Comparison of ENCODE assay signal across 8 cellular contexts in genomic region chr12:132908145-132909029, GRCh38. TPM values are rescaled to one million over a fixed set of nuclear protein-coding genes. Genes with fewer than 3 reads are reported as not detected.
DNase-seq lines count a peak whose midpoint lies in the region; ATAC-seq, FAIRE-seq and TF ChIP-seq lines count a peak whose summit lies in the region.

No MANE protein-coding gene starts in this region.

- H3K4me3 ChIP-seq in HUES48 (ENCODE audit: low read depth, low read length) (peak overlapping the region; percentile 71), adipocyte (ENCODE audit: low read length) (peak overlapping the region; percentile 87), cardiac muscle cell (peak overlapping the region; percentile 69), pancreas (peak overlapping the region; percentile 46 to 62 (median 56)), thymus (ENCODE audit: low read length) (peak overlapping the region; percentile 58)

- DNase-seq in CMK (ENCODE audit: low read depth) (peak; percentile 48), GM20000 (ENCODE audit: low spot score) (peak; percentile 94), SW480 (ENCODE audit: low spot score) (peak; percentile 93), adipocyte (ENCODE audit: low read depth) (peak; percentile 100), cardiac muscle cell (ENCODE audit: low read depth in 1 of 2, low spot score in 1 of 2) (peak; percentile 99), pancreas (peak; percentile 94 to 98 (median 96))

- peak; percentile 86 for FAIRE-seq in pancreas (lab: Jason Lieb, UNC)

- H3K36me3 ChIP-seq in HUES48 (ENCODE audit: control insufficient read depth, insufficient read depth, low read length) (no peaks in the 10 kb centered on the region), adipocyte (ENCODE audit: control insufficient read depth, insufficient read depth, low read length, severe bottlenecking) (no peaks in the 10 kb centered on the region), cardiac muscle cell (no peaks in the 10 kb centered on the region), pancreas (no peaks in the 10 kb centered on the region), thymus (ENCODE audit: control insufficient read depth, insufficient read depth) (no peaks in the 10 kb centered on the region)

- WGBS in pancreas, 2 donors, result 0 to 1% methylated on average over 83 to 85 of the region's 85 CpGs
- 1% methylated on average over 85 of the region's 85 CpGs for WGBS in thymus

- H3K27ac ChIP-seq in HUES48 (ENCODE audit: low read depth, low read length), result no peak overlapping the region
- peak overlapping the region; percentile 72 for H3K27ac ChIP-seq in cardiac muscle cell
- H3K27ac ChIP-seq in pancreas, result peak overlapping the region; percentile 26 to 66 (median 59)
- H3K27ac ChIP-seq in thymus (ENCODE audit: low read depth), result peak overlapping the region; percentile 95

- intact Hi-C loops in pancreas (cut with DNase I), result no loop called here

- H3K9ac ChIP-seq in HUES48 (ENCODE audit: low read depth, low read length) (peak overlapping the region; percentile 43; the same call in 1 of the 2 replicates), adipocyte (ENCODE audit: low read length) (peak overlapping the region; percentile 84)

- peak; percentile 93 to 96 (median 94) for ATAC-seq in pancreas

- peaks cover 2% of the 10 kb centered on the region; the same call in 1 of the 2 replicates for H3K4me1 ChIP-seq in HUES48 (ENCODE audit: control insufficient read depth, insufficient read depth, low read length)
- H3K4me1 ChIP-seq in adipocyte (ENCODE audit: control insufficient read depth, insufficient read depth, low read length), result no peaks in the 10 kb centered on the region
- no peaks in the 10 kb centered on the region for H3K4me1 ChIP-seq in cardiac muscle cell (ENCODE audit: low read depth)
- H3K4me1 ChIP-seq in pancreas, result no peaks in the 10 kb centered on the region
- peaks cover 8% of the 10 kb centered on the region for H3K4me1 ChIP-seq in thymus (ENCODE audit: control insufficient read depth, insufficient read depth, low read length)

- H3K9me3 ChIP-seq in HUES48 (ENCODE audit: control insufficient read depth, insufficient read depth, low read length) (peaks cover 13% of the 10 kb centered on the region; the same call in 1 of the 2 replicates), adipocyte (ENCODE audit: control insufficient read depth, low read length) (peaks cover 53% of the 10 kb centered on the region), cardiac muscle cell (ENCODE audit: low read depth) (no peaks in the 10 kb centered on the region), pancreas (no peaks in the 10 kb centered on the region), thymus (ENCODE audit: control insufficient read depth) (peaks cover 6% of the 10 kb centered on the region)

- no peak for TF ChIP-seq CTCF in GM20000 (IDR thresholded peaks at IDR 0.05; ENCODE audit: extremely low read depth, missing control alignments)
- no peak for TF ChIP-seq CTCF in cardiac muscle cell (IDR thresholded peaks at IDR 0.05; ENCODE audit: low read depth, low read length)
- no peak for TF ChIP-seq CTCF in pancreas (IDR thresholded peaks at IDR 0.05)

- H3K27me3 ChIP-seq in HUES48 (ENCODE audit: control insufficient read depth, insufficient read depth, low read length) (peaks cover 12% of the 10 kb centered on the region), adipocyte (replicated peaks; ENCODE audit: control insufficient read depth, insufficient read depth, low read length) (no peaks in the 10 kb centered on the region), cardiac muscle cell (peaks cover 31% of the 10 kb centered on the region), pancreas (no peaks in the 10 kb centered on the region), thymus (ENCODE audit: control insufficient read depth, insufficient read depth) (peaks cover 5% of the 10 kb centered on the region)

RNA-seq across cellular contexts. Expression of gene CHFR, which starts 21.0 kb away (rescaled TPM):
- total RNA-seq in cardiac muscle cell, result 30.6 and 36.3 TPM in 2 replicates
- polyA plus RNA-seq in cardiac muscle cell, result 29.4 and 30.0 TPM in 2 replicates
- 10 to 100 TPM; 14.9 to 19.9 (median 15.4) TPM for total RNA-seq in pancreas
- polyA plus RNA-seq in pancreas, result 10 to 100 TPM; 25.7 to 32.3 TPM
- polyA plus RNA-seq in thymus, result 85.4 TPM

RNA-seq across cellular contexts. Expression of gene ZNF605, which starts 47.7 kb away (rescaled TPM):
- total RNA-seq in cardiac muscle cell (6.6 and 13.3 TPM in 2 replicates), pancreas (1 to 10 TPM; 3.3 to 8.6 (median 4.8) TPM)
- polyA plus RNA-seq in cardiac muscle cell (8.2 and 10.1 TPM in 2 replicates), pancreas (1 to 10 TPM; 3.6 to 4.0 TPM), thymus (4.7 TPM)

Comparison
In these comparisons a context has a peak if more than half of its experiments do, and no peak if none do; other contexts are left out.
1. DNase-seq: peak in every context shown above with its lines; median percentile 100 in adipocyte; 99 in cardiac muscle cell; 96 in pancreas; 94 in GM20000; 93 in SW480; 48 in CMK.